Comparison of ENCODE assay signal across 15 cellular contexts in the genomic region with DNA sequence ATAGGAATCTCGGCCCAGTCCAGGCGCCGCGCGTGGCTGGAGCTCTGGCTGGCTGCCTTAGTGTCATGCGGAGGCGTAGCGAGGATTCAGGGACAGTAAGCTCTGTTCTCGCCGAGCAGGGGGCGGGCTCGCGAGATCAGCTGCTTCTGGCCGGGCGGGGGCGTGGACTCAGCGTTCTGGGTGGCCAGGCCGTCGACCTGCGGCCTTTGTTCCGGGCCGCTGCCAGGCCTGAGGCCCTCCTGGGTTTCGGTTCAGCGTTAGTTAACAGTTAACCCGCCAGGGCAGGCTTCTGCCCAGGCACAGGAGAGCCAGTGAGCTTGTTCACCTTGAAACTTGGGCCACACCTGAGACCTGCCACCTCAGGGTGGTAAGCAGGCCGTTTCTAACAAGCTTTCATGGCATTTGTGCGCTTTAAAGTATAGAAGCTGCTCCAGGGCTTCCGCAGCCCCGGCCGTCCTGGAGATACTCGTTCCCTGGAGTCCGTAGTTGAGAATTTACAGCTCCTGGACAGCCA.
DNase-seq lines count a peak whose midpoint lies in the region; ATAC-seq and TF ChIP-seq lines count a peak whose summit lies in the region.
"Had no signal": no experiment of that assay in that cellular context is flagged by ENCODE, and none has a peak within 500 bp of the region (broad histone marks: within the 10 kb centered on the region; RNA-seq: fewer than 3 reads in every experiment).

No MANE protein-coding gene starts in this region.

- H3K4me1 ChIP-seq in iPS-15b (ENCODE audit: control insufficient read depth, insufficient read depth, low read length): peaks cover 4% of the 10 kb centered on the region
- peaks cover 8% of the 10 kb centered on the region for H3K4me1 ChIP-seq in neural progenitor cell
- no peaks in the 10 kb centered on the region for H3K4me1 ChIP-seq in adrenal gland (replicated peaks in 1 of 2)
- no peaks in the 10 kb centered on the region for H3K4me1 ChIP-seq in right atrium auricular region

- H3K79me2 ChIP-seq in neural progenitor cell (ENCODE audit: low read depth): no peaks in the 10 kb centered on the region

- peak; percentile 84 for DNase-seq in Daoy (ENCODE audit: low read depth)
- DNase-seq in SHP77 treated with DMSO at 0.1 percent for 48 hours (lab: John Stamatoyannopoulos, UW): peak; percentile 16
- DNase-seq in neural progenitor cell (ENCODE audit: low spot score): peak; percentile 71
- DNase-seq in adrenal gland: no peak
- DNase-seq in right atrium auricular region (ENCODE audit: low spot score): no peak
- DNase-seq in stimulated activated effector memory CD8-positive, alpha-beta T cell treated with anti-CD3 and anti-CD28 coated beads, Interleukin-12 subunit alpha, Interleukin-12 subunit beta, amount 100 ng/mL, for 72 hours (ENCODE audit: low spot score in 2 of 2): no peak
- DNase-seq: left cardiac atrium; NCI-H1417 treated with DMSO at 0.1 percent for 48 hours; NCI-H510A; PC-9; stimulated activated naive CD8-positive, alpha-beta T cell treated with anti-CD3 and anti-CD28 coated beads, Interleukin-15, Interleukin-2, amounts not matched to agents 100 U/mL and 50 U/mL, for 24 hours; T-helper 1 cell; WERI-Rb-1 had no signal

- no peak for TF ChIP-seq CTCF in neural progenitor cell (IDR thresholded peaks at IDR 0.05)
- no peak for TF ChIP-seq CTCF in adrenal gland (IDR thresholded peaks at IDR 0.05)
- no peak for TF ChIP-seq CTCF in right atrium auricular region (IDR thresholded peaks at IDR 0.05)

- peaks cover 2% of the 10 kb centered on the region for H3K36me3 Mint-ChIP-seq in neural progenitor cell
- H3K36me3 Mint-ChIP-seq in stimulated activated effector memory CD8-positive, alpha-beta T cell treated with anti-CD3 and anti-CD28 coated beads, Interleukin-12 subunit alpha, Interleukin-12 subunit beta, amount 100 ng/mL, for 72 hours: no peaks in the 10 kb centered on the region

- no peaks in the 10 kb centered on the region for H4K20me1 ChIP-seq in neural progenitor cell (ENCODE audit: low read depth)

- no peaks in the 10 kb centered on the region for H3K4me1 Mint-ChIP-seq in neural progenitor cell
- H3K4me1 Mint-ChIP-seq in stimulated activated effector memory CD8-positive, alpha-beta T cell treated with anti-CD3 and anti-CD28 coated beads, Interleukin-12 subunit alpha, Interleukin-12 subunit beta, amount 100 ng/mL, for 72 hours: no peaks in the 10 kb centered on the region

- peak overlapping the region; percentile 77 for H3K9ac ChIP-seq in iPS-15b (ENCODE audit: low read depth, low read length)
- no peak overlapping the region for H3K9ac ChIP-seq in neural progenitor cell

- WGBS in adrenal gland, 4 donors: 81 to 92% (median 88%) methylated on average over 20 to 32 of the region's 32 CpGs

- H3K4me3 ChIP-seq in iPS-15b (ENCODE audit: low read depth, low read length) (no peak overlapping the region), neural progenitor cell (no peak overlapping the region), adrenal gland (no peak overlapping the region), right atrium auricular region (no peak overlapping the region)
- H3K4me3 ChIP-seq: PC-9 had no signal

- ATAC-seq in HG02840 (IDR thresholded peaks at IDR 0.05; ENCODE audit: low FRiP score, unreplicated experiment): no peak
- no peak for ATAC-seq in stimulated activated effector memory CD8-positive, alpha-beta T cell treated with anti-CD3 and anti-CD28 coated beads, Interleukin-12 subunit alpha, Interleukin-12 subunit beta, amount 100 ng/mL, for 72 hours
- ATAC-seq: left cardiac atrium; stimulated activated naive CD8-positive, alpha-beta T cell treated with anti-CD3 and anti-CD28 coated beads, Interleukin-15, Interleukin-2, amounts not matched to agents 100 U/mL and 50 U/mL, for 24 hours had no signal

- peak overlapping the region; percentile 13 for H3K4me2 ChIP-seq in neural progenitor cell
- H3K4me2 ChIP-seq: PC-9 had no signal

- H3K4me3 Mint-ChIP-seq in neural progenitor cell: no peak overlapping the region
- no peak overlapping the region for H3K4me3 Mint-ChIP-seq in stimulated activated effector memory CD8-positive, alpha-beta T cell treated with anti-CD3 and anti-CD28 coated beads, Interleukin-12 subunit alpha, Interleukin-12 subunit beta, amount 100 ng/mL, for 72 hours

- H3K27me3 ChIP-seq in iPS-15b (ENCODE audit: control insufficient read depth, insufficient read depth, low read length) (no peaks in the 10 kb centered on the region), neural progenitor cell (no peaks in the 10 kb centered on the region), adrenal gland (no peaks in the 10 kb centered on the region), right atrium auricular region (no peaks in the 10 kb centered on the region)

- no peaks in the 10 kb centered on the region for H3K27me3 Mint-ChIP-seq in neural progenitor cell (ENCODE audit: insufficient read depth, low read depth)

- H3K9me3 Mint-ChIP-seq in neural progenitor cell: no peaks in the 10 kb centered on the region
- H3K9me3 Mint-ChIP-seq in stimulated activated effector memory CD8-positive, alpha-beta T cell treated with anti-CD3 and anti-CD28 coated beads, Interleukin-12 subunit alpha, Interleukin-12 subunit beta, amount 100 ng/mL, for 72 hours: no peaks in the 10 kb centered on the region

- H3K36me3 ChIP-seq in iPS-15b (ENCODE audit: control insufficient read depth, insufficient read depth, low read length): no peaks in the 10 kb centered on the region
- no peaks in the 10 kb centered on the region for H3K36me3 ChIP-seq in neural progenitor cell
- no peaks in the 10 kb centered on the region for H3K36me3 ChIP-seq in adrenal gland (replicated peaks in 1 of 2)
- H3K36me3 ChIP-seq in right atrium auricular region: no peaks in the 10 kb centered on the region
- H3K36me3 ChIP-seq: WERI-Rb-1 had no signal

- TF ChIP-seq POLR2A in adrenal gland (IDR thresholded peaks at IDR 0.05): no peak

- H3K9me3 ChIP-seq in iPS-15b (ENCODE audit: control insufficient read depth, insufficient read depth, low read length): no peaks in the 10 kb centered on the region
- H3K9me3 ChIP-seq in neural progenitor cell (ENCODE audit: low read depth): no peaks in the 10 kb centered on the region
- no peaks in the 10 kb centered on the region for H3K9me3 ChIP-seq in adrenal gland (replicated peaks in 1 of 3)
- H3K9me3 ChIP-seq in right atrium auricular region: no peaks in the 10 kb centered on the region

- no peak overlapping the region for H3K27ac Mint-ChIP-seq in neural progenitor cell
- H3K27ac Mint-ChIP-seq in stimulated activated effector memory CD8-positive, alpha-beta T cell treated with anti-CD3 and anti-CD28 coated beads, Interleukin-12 subunit alpha, Interleukin-12 subunit beta, amount 100 ng/mL, for 72 hours: no peak overlapping the region

- no peaks in the 10 kb centered on the region for H3F3A ChIP-seq in neural progenitor cell (ENCODE audit: low read depth)

- H3K27ac ChIP-seq in neural progenitor cell (no peak overlapping the region), adrenal gland (no peak overlapping the region), right atrium auricular region (no peak overlapping the region)
- H3K27ac ChIP-seq: PC-9, WERI-Rb-1 had no signal

- peak overlapping the region; percentile 86 for H2AFZ ChIP-seq in neural progenitor cell (replicated peaks)
- H2AFZ ChIP-seq: PC-9 had no signal

- intact Hi-C loops in adrenal gland (cut with DNase I): no loop called here

Comparison
In these comparisons a context has a peak if more than half of its experiments do, and no peak if none do; other contexts are left out.
1. DNase-seq: peak in Daoy (single experiment), SHP77 treated with DMSO at 0.1 percent for 48 hours (single experiment) and neural progenitor cell (single experiment); none in adrenal gland (0 of 7), right atrium auricular region (single experiment) and stimulated activated effector memory CD8-positive, alpha-beta T cell treated with anti-CD3 and anti-CD28 coated beads, Interleukin-12 subunit alpha, Interleukin-12 subunit beta, amount 100 ng/mL, for 72 hours (0 of 2).